Comparison of ENCODE assay signal across 16 cellular contexts in the genomic region with DNA sequence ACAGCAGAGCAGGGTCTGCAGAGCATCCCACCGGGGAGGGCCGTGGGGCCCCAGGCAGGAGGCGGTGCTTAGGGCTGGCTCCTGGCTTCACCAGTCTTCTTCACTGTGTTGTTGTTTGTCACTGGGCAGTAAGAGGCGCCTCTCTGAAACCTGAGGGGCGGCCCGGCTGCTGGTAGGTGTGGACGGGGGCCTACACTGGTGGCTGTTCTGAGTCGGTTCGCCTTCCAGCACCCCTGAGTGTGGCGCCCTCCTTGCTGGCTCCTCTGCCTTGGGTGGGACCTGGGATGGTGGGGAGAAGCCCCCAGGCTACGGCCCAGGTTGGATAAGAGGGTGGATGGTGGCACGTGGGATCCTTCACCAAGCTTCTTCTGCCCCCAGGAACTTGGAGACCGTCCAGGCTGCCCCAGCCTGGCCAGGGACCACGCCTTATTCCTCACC. TPM values are rescaled to one million over a fixed set of nuclear protein-coding genes. Genes with fewer than 3 reads are reported as not detected.
DNase-seq lines count a peak whose midpoint lies in the region; ATAC-seq and TF ChIP-seq lines count a peak whose summit lies in the region.
"Had no signal": no experiment of that assay in that cellular context is flagged by ENCODE, and none has a peak within 500 bp of the region (broad histone marks: within the 10 kb centered on the region; RNA-seq: fewer than 3 reads in every experiment).

No MANE protein-coding gene starts in this region.

- H3K4me3 Mint-ChIP-seq in Caco-2 (ENCODE audit: unreplicated experiment) (no peak overlapping the region), endodermal cell (no peak overlapping the region), neural progenitor cell (peak overlapping the region; percentile 24)
- H3K4me3 Mint-ChIP-seq: B cell; CD8-positive, alpha-beta memory T cell had no signal

- WGBS in endodermal cell (ENCODE audit: insufficient coverage in 1 of 2, insufficient read length in 1 of 2), 2 experiments = 92 to 100% methylated on average over 3 to 14 of the region's 14 CpGs

- POLR2A ChIA-PET in Caco-2 (lab: Charles Lee) = no interaction called here

- DNase-seq in Caco-2 = no peak
- DNase-seq in HUDEP-2 (lab: John Stamatoyannopoulos, UW; ENCODE audit: unreplicated experiment in 76 of 76) = peak in 63 of 76 experiments; percentile 25 to 78 (median 60)
- no peak for DNase-seq in endodermal cell
- DNase-seq in neural progenitor cell (ENCODE audit: low spot score) = no peak
- no peak for DNase-seq in NK-92 treated with Interleukin-12 subunit alpha and Interleukin-12 subunit beta, amount 100 ng/mL, for 24 hours (lab: John Stamatoyannopoulos, UW)
- DNase-seq in activated naive CD4-positive, alpha-beta T cell treated with Interleukin-2 at 50 U/mL for 16 hours = no peak
- DNase-seq in activated naive CD4-positive, alpha-beta T cell treated with anti-CD3 and anti-CD28 coated beads, Interleukin-2, amount 50 U/mL, for 16 hours = no peak
- DNase-seq: CD8-positive, alpha-beta memory T cell; DMS 273 treated with DMSO at 0.1 percent for 48 hours; IMR-90; NCI-H1417 treated with DMSO at 0.1 percent for 48 hours; NCI-H2029 treated with DMSO at 0.1 percent for 48 hours; NCI-H510A; NCI-H82 had no signal

- H3K9me3 ChIP-seq in Caco-2 (no peaks in the 10 kb centered on the region), endodermal cell (ENCODE audit: control insufficient read depth, low read length) (no peaks in the 10 kb centered on the region), neural progenitor cell (ENCODE audit: low read depth) (no peaks in the 10 kb centered on the region)

- H3K27me3 Mint-ChIP-seq in Caco-2 (ENCODE audit: insufficient read depth, unreplicated experiment) (no peaks in the 10 kb centered on the region), endodermal cell (ENCODE audit: insufficient read depth) (no peaks in the 10 kb centered on the region), neural progenitor cell (ENCODE audit: insufficient read depth, low read depth) (no peaks in the 10 kb centered on the region)
- H3K27me3 Mint-ChIP-seq: B cell; CD8-positive, alpha-beta memory T cell had no signal

- TF ChIP-seq CTCF in Caco-2 (IDR thresholded peaks at IDR 0.05; ENCODE audit: insufficient read depth in 1 of 2, low read depth in 1 of 2, low read length in 1 of 2, severe bottlenecking in 1 of 2, unreplicated experiment in 1 of 2) (no peak), endodermal cell (conservative IDR thresholded peaks at IDR 0.05) (no peak), neural progenitor cell (IDR thresholded peaks at IDR 0.05) (no peak)

- no peak overlapping the region for H3K27ac ChIP-seq in endodermal cell (ENCODE audit: low read depth, low read length)
- peak overlapping the region; percentile 70 for H3K27ac ChIP-seq in neural progenitor cell

- no peak for ATAC-seq in HG02623 (IDR thresholded peaks at IDR 0.05; ENCODE audit: unreplicated experiment)

- H3K36me3 Mint-ChIP-seq in Caco-2 (ENCODE audit: insufficient read depth, unreplicated experiment) (no peaks in the 10 kb centered on the region), endodermal cell (ENCODE audit: low read depth) (no peaks in the 10 kb centered on the region), neural progenitor cell (no peaks in the 10 kb centered on the region)
- H3K36me3 Mint-ChIP-seq: CD8-positive, alpha-beta memory T cell had no signal

- peak overlapping the region; percentile 31 for H3K4me2 ChIP-seq in neural progenitor cell

- H3F3A ChIP-seq in neural progenitor cell (ENCODE audit: low read depth) = peaks cover 9% of the 10 kb centered on the region

- intact Hi-C loops in Caco-2 (cut with micrococcal nuclease; ENCODE audit: unreplicated experiment) = no loop called here

- H3K4me1 ChIP-seq in Caco-2 (peaks cover 12% of the 10 kb centered on the region), endodermal cell (ENCODE audit: control insufficient read depth, insufficient read depth, low read length) (no peaks in the 10 kb centered on the region), neural progenitor cell (peaks cover 11% of the 10 kb centered on the region)

- H3K9me3 Mint-ChIP-seq in Caco-2 (ENCODE audit: unreplicated experiment) = no peaks in the 10 kb centered on the region
- H3K9me3 Mint-ChIP-seq in endodermal cell = peaks cover 5% of the 10 kb centered on the region
- H3K9me3 Mint-ChIP-seq in neural progenitor cell = peaks cover 7% of the 10 kb centered on the region
- H3K9me3 Mint-ChIP-seq: CD8-positive, alpha-beta memory T cell had no signal

- H3K4me1 Mint-ChIP-seq in Caco-2 (ENCODE audit: low read depth, unreplicated experiment) (peaks cover 14% of the 10 kb centered on the region), endodermal cell (peaks cover 15% of the 10 kb centered on the region), neural progenitor cell (peaks cover 33% of the 10 kb centered on the region)

- peaks cover 15% of the 10 kb centered on the region for H3K79me2 ChIP-seq in neural progenitor cell (ENCODE audit: low read depth)

- peaks cover 9% of the 10 kb centered on the region for H4K20me1 ChIP-seq in neural progenitor cell (ENCODE audit: low read depth)

- H3K4me3 ChIP-seq in Caco-2 (ENCODE audit: low read depth, low read length) (no peak overlapping the region), endodermal cell (ENCODE audit: low read length) (no peak overlapping the region), neural progenitor cell (no peak overlapping the region)

- H3K9ac ChIP-seq in endodermal cell (ENCODE audit: extremely low read depth, low read length, poor library complexity, severe bottlenecking) = no peak overlapping the region
- H3K9ac ChIP-seq in neural progenitor cell = no peak overlapping the region

- no peak overlapping the region for H2AFZ ChIP-seq in neural progenitor cell (replicated peaks)

- H3K27ac Mint-ChIP-seq in Caco-2 (ENCODE audit: unreplicated experiment) (peak overlapping the region; percentile 75), endodermal cell (peak overlapping the region; percentile 78), neural progenitor cell (no peak overlapping the region)
- H3K27ac Mint-ChIP-seq: B cell had no signal

- BruUV-seq in Caco-2 (replicated peaks; lab: Mats Ljungman, UMichigan) = no TSS peak

- H3K36me3 ChIP-seq in Caco-2 (ENCODE audit: control insufficient read depth, insufficient read depth, low read length) (no peaks in the 10 kb centered on the region), endodermal cell (ENCODE audit: control insufficient read depth, insufficient read depth, low read length) (no peaks in the 10 kb centered on the region), neural progenitor cell (no peaks in the 10 kb centered on the region)

- CTCF ChIA-PET in Caco-2 (lab: Charles Lee) = no interaction called here

- H3K27me3 ChIP-seq in Caco-2 (replicated peaks; ENCODE audit: control insufficient read depth, insufficient read depth, low read length) = no peaks in the 10 kb centered on the region
- no peaks in the 10 kb centered on the region for H3K27me3 ChIP-seq in endodermal cell (ENCODE audit: control insufficient read depth, insufficient read depth, low read length, poor library complexity, severe bottlenecking)
- no peaks in the 10 kb centered on the region for H3K27me3 ChIP-seq in neural progenitor cell

RNA-seq across cellular contexts. Expression of a gene that starts 10.4 kb away (rescaled TPM):
- total RNA-seq in Caco-2 (2022) = 20.8 and 23.4 TPM in 2 replicates
- total RNA-seq in endodermal cell = 10 to 100 TPM; 38.0 to 43.3 TPM
- polyA plus RNA-seq in endodermal cell (2013, experiment 1 of 2) = 32.1 TPM
- 27.6 TPM for polyA plus RNA-seq in endodermal cell (2013, experiment 2 of 2)
- 30.2 and 32.2 TPM in 2 replicates for total RNA-seq in neural progenitor cell (ENCODE audit: low replicate concordance)

Comparison
In these comparisons a context has a peak if more than half of its experiments do, and no peak if none do; other contexts are left out.
1. DNase-seq: peak in HUDEP-2 (63 of 76); none in Caco-2 (0 of 2), endodermal cell (single experiment), neural progenitor cell (single experiment), NK-92 treated with Interleukin-12 subunit alpha and Interleukin-12 subunit beta, amount 100 ng/mL, for 24 hours (single experiment), activated naive CD4-positive, alpha-beta T cell treated with Interleukin-2 at 50 U/mL for 16 hours (single experiment) and activated naive CD4-positive, alpha-beta T cell treated with anti-CD3 and anti-CD28 coated beads, Interleukin-2, amount 50 U/mL, for 16 hours (single experiment).